Comparison of ENCODE assay signal across 1 cellular context in the genomic region with DNA sequence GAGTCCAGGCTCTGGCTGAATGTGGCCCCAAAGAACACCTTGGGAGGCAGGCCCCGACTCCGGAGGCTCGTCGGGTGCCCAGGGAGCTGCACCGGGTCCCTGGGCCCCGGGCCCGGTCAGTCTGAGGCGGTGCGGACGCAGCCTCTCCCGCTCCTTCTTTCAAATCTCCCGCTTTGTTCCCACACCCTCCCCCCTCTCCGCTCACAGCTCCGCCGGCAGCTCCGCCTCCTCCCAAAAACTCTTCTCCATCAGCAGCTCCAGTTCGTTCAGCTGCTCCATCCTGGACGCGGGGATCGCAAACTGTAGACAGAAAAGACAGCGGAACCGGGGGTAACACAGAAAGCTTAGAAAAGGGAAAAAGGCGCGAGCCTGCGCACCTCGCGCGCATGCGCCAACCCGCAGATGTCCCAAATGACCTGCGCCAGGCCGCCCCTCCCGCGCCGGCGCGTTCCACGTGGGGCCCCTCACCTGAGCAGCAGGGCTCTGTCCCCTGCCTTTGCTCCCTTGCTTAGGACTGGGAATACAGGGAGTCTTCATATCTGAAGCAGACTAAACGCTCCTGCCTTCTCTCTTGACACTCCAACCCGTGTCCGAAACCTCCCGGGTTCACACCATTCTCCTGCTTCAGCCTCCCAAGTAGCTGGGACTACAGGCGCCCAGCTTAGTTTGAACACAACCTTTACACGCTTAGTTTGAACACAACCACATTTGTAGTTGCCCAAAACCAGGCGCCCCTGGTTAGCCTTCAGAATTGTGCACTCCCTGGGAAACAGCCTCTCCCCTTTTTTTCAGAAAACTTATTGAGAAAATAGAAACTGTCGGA.
TF ChIP-seq lines count a peak whose summit lies in the region.

A gene with protein sequence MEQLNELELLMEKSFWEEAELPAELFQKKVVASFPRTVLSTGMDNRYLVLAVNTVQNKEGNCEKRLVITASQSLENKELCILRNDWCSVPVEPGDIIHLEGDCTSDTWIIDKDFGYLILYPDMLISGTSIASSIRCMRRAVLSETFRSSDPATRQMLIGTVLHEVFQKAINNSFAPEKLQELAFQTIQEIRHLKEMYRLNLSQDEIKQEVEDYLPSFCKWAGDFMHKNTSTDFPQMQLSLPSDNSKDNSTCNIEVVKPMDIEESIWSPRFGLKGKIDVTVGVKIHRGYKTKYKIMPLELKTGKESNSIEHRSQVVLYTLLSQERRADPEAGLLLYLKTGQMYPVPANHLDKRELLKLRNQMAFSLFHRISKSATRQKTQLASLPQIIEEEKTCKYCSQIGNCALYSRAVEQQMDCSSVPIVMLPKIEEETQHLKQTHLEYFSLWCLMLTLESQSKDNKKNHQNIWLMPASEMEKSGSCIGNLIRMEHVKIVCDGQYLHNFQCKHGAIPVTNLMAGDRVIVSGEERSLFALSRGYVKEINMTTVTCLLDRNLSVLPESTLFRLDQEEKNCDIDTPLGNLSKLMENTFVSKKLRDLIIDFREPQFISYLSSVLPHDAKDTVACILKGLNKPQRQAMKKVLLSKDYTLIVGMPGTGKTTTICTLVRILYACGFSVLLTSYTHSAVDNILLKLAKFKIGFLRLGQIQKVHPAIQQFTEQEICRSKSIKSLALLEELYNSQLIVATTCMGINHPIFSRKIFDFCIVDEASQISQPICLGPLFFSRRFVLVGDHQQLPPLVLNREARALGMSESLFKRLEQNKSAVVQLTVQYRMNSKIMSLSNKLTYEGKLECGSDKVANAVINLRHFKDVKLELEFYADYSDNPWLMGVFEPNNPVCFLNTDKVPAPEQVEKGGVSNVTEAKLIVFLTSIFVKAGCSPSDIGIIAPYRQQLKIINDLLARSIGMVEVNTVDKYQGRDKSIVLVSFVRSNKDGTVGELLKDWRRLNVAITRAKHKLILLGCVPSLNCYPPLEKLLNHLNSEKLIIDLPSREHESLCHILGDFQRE (minus strand): TSS at position 388 of the 823 bp plus-strand sequence. CDS start 109 bp downstream, at position 279.

TF ChIP-seq in K562, 482 proteins besides CTCF, POLR2A, EP300 and RAD21 (continued from another document and continues in another):
- TF ChIP-seq, protein P1, sequence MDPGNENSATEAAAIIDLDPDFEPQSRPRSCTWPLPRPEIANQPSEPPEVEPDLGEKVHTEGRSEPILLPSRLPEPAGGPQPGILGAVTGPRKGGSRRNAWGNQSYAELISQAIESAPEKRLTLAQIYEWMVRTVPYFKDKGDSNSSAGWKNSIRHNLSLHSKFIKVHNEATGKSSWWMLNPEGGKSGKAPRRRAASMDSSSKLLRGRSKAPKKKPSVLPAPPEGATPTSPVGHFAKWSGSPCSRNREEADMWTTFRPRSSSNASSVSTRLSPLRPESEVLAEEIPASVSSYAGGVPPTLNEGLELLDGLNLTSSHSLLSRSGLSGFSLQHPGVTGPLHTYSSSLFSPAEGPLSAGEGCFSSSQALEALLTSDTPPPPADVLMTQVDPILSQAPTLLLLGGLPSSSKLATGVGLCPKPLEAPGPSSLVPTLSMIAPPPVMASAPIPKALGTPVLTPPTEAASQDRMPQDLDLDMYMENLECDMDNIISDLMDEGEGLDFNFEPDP (CRISPR knock-in tag; IDR thresholded peaks at IDR 0.05) = no peak
- TF ChIP-seq TAF15 (IDR thresholded peaks at IDR 0.05; ENCODE audit: low read depth, low read length) (peak; percentile 62; the same call in 1 of the 2 replicates), PCBP1 (IDR thresholded peaks at IDR 0.05; ENCODE audit: low read depth, low read length, poor library complexity, severe bottlenecking) (no peak), KLF6 (CRISPR knock-in tag; IDR thresholded peaks at IDR 0.05; ENCODE audit: borderline replicate concordance) (0 out of 2 replicates have a peak, but pooled peaks have one; percentile 28), BCOR (IDR thresholded peaks at IDR 0.05) (peak; percentile 56; the same call in 1 of the 2 replicates), ARHGAP35 (IDR thresholded peaks at IDR 0.05; ENCODE audit: partially characterized antibody) (no peak), ZBTB1 (CRISPR knock-in tag; IDR thresholded peaks at IDR 0.05; ENCODE audit: borderline replicate concordance, low read depth) (peak; percentile 76), BACH1 (tag; IDR thresholded peaks at IDR 0.05) (no peak), GABPA (tag; conservative IDR thresholded peaks at IDR 0.05; ENCODE audit: low read depth) (no peak), SAP30 (IDR thresholded peaks at IDR 0.05; ENCODE audit: borderline replicate concordance, insufficient read depth, low read depth, low read length, poor library complexity, severe bottlenecking) (peak; percentile 100), TCF7L2 (IDR thresholded peaks at IDR 0.05; ENCODE audit: low read depth, low read length) (no peak), CREB1 (IDR thresholded peaks at IDR 0.05) (no peak; the same call in 1 of the 2 replicates), CREB1 (CRISPR knock-in tag; IDR thresholded peaks at IDR 0.05) (no peak), ADNP (tag; IDR thresholded peaks at IDR 0.05) (no peak), NCOA4 (IDR thresholded peaks at IDR 0.05; ENCODE audit: partially characterized antibody) (no peak), ZNF324 (CRISPR knock-in tag; IDR thresholded peaks at IDR 0.05) (no peak), PURB (CRISPR knock-in tag; IDR thresholded peaks at IDR 0.05; ENCODE audit: low read depth) (no peak), KDM2B (CRISPR knock-in tag; IDR thresholded peaks at IDR 0.05) (0 out of 2 replicates have a peak, but pooled peaks have one; percentile 67), CBX8 (IDR thresholded peaks at IDR 0.05; ENCODE audit: borderline replicate concordance, extremely low read depth, low read depth, low read length, poor library complexity, severe bottlenecking) (no peak), SRF (CRISPR knock-in tag; IDR thresholded peaks at IDR 0.05) (no peak), XRCC3 (IDR thresholded peaks at IDR 0.05) (no peak), PTRF (tag; IDR thresholded peaks at IDR 0.05) (no peak), ILF3 (IDR thresholded peaks at IDR 0.05; ENCODE audit: borderline replicate concordance) (no peak)
- TF ChIP-seq, protein P2, sequence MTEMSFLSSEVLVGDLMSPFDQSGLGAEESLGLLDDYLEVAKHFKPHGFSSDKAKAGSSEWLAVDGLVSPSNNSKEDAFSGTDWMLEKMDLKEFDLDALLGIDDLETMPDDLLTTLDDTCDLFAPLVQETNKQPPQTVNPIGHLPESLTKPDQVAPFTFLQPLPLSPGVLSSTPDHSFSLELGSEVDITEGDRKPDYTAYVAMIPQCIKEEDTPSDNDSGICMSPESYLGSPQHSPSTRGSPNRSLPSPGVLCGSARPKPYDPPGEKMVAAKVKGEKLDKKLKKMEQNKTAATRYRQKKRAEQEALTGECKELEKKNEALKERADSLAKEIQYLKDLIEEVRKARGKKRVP (CRISPR knock-in tag; IDR thresholded peaks at IDR 0.05) = 0 out of 2 replicates have a peak, but pooled peaks have one; percentile 12
- TF ChIP-seq, protein P3, sequence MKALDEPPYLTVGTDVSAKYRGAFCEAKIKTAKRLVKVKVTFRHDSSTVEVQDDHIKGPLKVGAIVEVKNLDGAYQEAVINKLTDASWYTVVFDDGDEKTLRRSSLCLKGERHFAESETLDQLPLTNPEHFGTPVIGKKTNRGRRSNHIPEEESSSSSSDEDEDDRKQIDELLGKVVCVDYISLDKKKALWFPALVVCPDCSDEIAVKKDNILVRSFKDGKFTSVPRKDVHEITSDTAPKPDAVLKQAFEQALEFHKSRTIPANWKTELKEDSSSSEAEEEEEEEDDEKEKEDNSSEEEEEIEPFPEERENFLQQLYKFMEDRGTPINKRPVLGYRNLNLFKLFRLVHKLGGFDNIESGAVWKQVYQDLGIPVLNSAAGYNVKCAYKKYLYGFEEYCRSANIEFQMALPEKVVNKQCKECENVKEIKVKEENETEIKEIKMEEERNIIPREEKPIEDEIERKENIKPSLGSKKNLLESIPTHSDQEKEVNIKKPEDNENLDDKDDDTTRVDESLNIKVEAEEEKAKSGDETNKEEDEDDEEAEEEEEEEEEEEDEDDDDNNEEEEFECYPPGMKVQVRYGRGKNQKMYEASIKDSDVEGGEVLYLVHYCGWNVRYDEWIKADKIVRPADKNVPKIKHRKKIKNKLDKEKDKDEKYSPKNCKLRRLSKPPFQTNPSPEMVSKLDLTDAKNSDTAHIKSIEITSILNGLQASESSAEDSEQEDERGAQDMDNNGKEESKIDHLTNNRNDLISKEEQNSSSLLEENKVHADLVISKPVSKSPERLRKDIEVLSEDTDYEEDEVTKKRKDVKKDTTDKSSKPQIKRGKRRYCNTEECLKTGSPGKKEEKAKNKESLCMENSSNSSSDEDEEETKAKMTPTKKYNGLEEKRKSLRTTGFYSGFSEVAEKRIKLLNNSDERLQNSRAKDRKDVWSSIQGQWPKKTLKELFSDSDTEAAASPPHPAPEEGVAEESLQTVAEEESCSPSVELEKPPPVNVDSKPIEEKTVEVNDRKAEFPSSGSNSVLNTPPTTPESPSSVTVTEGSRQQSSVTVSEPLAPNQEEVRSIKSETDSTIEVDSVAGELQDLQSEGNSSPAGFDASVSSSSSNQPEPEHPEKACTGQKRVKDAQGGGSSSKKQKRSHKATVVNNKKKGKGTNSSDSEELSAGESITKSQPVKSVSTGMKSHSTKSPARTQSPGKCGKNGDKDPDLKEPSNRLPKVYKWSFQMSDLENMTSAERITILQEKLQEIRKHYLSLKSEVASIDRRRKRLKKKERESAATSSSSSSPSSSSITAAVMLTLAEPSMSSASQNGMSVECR (CRISPR knock-in tag; IDR thresholded peaks at IDR 0.05) = peak; percentile 92
- TF ChIP-seq, protein P4, sequence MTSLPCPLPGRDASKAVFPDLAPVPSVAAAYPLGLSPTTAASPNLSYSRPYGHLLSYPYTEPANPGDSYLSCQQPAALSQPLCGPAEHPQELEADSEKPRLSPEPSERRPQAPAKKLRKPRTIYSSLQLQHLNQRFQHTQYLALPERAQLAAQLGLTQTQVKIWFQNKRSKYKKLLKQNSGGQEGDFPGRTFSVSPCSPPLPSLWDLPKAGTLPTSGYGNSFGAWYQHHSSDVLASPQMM (CRISPR knock-in tag; IDR thresholded peaks at IDR 0.05) = no peak
- TF ChIP-seq, protein P5, sequence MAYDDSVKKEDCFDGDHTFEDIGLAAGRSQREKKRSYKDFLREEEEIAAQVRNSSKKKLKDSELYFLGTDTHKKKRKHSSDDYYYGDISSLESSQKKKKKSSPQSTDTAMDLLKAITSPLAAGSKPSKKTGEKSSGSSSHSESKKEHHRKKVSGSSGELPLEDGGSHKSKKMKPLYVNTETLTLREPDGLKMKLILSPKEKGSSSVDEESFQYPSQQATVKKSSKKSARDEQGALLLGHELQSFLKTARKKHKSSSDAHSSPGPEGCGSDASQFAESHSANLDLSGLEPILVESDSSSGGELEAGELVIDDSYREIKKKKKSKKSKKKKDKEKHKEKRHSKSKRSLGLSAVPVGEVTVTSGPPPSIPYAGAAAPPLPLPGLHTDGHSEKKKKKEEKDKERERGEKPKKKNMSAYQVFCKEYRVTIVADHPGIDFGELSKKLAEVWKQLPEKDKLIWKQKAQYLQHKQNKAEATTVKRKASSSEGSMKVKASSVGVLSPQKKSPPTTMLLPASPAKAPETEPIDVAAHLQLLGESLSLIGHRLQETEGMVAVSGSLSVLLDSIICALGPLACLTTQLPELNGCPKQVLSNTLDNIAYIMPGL (CRISPR knock-in tag; IDR thresholded peaks at IDR 0.05) = no peak; the same call in 1 of the 2 replicates
- TF ChIP-seq, protein P6, sequence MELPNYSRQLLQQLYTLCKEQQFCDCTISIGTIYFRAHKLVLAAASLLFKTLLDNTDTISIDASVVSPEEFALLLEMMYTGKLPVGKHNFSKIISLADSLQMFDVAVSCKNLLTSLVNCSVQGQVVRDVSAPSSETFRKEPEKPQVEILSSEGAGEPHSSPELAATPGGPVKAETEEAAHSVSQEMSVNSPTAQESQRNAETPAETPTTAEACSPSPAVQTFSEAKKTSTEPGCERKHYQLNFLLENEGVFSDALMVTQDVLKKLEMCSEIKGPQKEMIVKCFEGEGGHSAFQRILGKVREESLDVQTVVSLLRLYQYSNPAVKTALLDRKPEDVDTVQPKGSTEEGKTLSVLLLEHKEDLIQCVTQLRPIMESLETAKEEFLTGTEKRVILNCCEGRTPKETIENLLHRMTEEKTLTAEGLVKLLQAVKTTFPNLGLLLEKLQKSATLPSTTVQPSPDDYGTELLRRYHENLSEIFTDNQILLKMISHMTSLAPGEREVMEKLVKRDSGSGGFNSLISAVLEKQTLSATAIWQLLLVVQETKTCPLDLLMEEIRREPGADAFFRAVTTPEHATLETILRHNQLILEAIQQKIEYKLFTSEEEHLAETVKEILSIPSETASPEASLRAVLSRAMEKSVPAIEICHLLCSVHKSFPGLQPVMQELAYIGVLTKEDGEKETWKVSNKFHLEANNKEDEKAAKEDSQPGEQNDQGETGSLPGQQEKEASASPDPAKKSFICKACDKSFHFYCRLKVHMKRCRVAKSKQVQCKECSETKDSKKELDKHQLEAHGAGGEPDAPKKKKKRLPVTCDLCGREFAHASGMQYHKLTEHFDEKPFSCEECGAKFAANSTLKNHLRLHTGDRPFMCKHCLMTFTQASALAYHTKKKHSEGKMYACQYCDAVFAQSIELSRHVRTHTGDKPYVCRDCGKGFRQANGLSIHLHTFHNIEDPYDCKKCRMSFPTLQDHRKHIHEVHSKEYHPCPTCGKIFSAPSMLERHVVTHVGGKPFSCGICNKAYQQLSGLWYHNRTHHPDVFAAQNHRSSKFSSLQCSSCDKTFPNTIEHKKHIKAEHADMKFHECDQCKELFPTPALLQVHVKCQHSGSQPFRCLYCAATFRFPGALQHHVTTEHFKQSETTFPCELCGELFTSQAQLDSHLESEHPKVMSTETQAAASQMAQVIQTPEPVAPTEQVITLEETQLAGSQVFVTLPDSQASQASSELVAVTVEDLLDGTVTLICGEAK (IDR thresholded peaks at IDR 0.05) = no peak
- TF ChIP-seq, protein P6 (CRISPR knock-in tag; IDR thresholded peaks at IDR 0.05) = no peak
